ENCODE assay signal across 1 cellular context in genomic region chr1:89763649-89763986, GRCh38.
TF ChIP-seq lines count a peak whose summit lies in the region.

No MANE protein-coding gene starts in this region.

TF ChIP-seq in GM12878, 131 proteins besides CTCF, POLR2A, EP300 and RAD21 (continued from another document):
- TF ChIP-seq PRDM15 (CRISPR knock-in tag; IDR thresholded peaks at IDR 0.05), result no peak
- no peak for TF ChIP-seq E4F1 (IDR thresholded peaks at IDR 0.05; ENCODE audit: borderline replicate concordance, partially characterized antibody)
- TF ChIP-seq ZNF687 (IDR thresholded peaks at IDR 0.05), result no peak
- no peak for TF ChIP-seq BCLAF1 (IDR thresholded peaks at IDR 0.05)
